ENCODE assay signal across 8 cellular contexts in genomic region chr1:94925561-94926364, GRCh38. TPM values are rescaled to one million over a fixed set of nuclear protein-coding genes. Genes with fewer than 3 reads are reported as not detected.
DNase-seq lines count a peak whose midpoint lies in the region; ATAC-seq and TF ChIP-seq lines count a peak whose summit lies in the region.

No MANE protein-coding gene starts in this region.

- POLR2A ChIA-PET in HEK293T (lab: Yijun Ruan, JAX): interaction anchor here (1.0 to 1.1 kb wide), 2 partner anchors 34 to 70 kb away, joined by 3 read pairs; no protein-coding TSS in a partner anchor

- peak overlapping the region; percentile 99 for H3K27ac ChIP-seq in urinary bladder (ENCODE audit: low read depth)

- peak; percentile 89 for DNase-seq in ELR (ENCODE audit: low read depth)
- peak; percentile 78 for DNase-seq in HEK293T (ENCODE audit: extremely low spot score)
- peak; percentile 65 for DNase-seq in NCI-H2227 (lab: John Stamatoyannopoulos, UW; ENCODE audit: unreplicated experiment)
- DNase-seq in activated naive CD8-positive, alpha-beta T cell treated with anti-CD3 and anti-CD28 coated beads, Interleukin-2, amount 50 U/mL, for 24 hours: peak; percentile 11
- peak; percentile 98 for DNase-seq in glomerular visceral epithelial cell (ENCODE audit: extremely low spot score)
- DNase-seq in nephron progenitor cell: peak; percentile 84

- WGBS in urinary bladder: 2% methylated on average over 36 of the region's 36 CpGs

- no peaks in the 10 kb centered on the region for H3K36me3 Mint-ChIP-seq in activated naive CD8-positive, alpha-beta T cell treated with anti-CD3 and anti-CD28 coated beads, Interleukin-2, amount 50 U/mL, for 24 hours (ENCODE audit: low read depth)
- H3K36me3 Mint-ChIP-seq in nephron progenitor cell (ENCODE audit: low read depth): peaks cover 36% of the 10 kb centered on the region

- H3K4me3 Mint-ChIP-seq in activated naive CD8-positive, alpha-beta T cell treated with anti-CD3 and anti-CD28 coated beads, Interleukin-2, amount 50 U/mL, for 24 hours: peak overlapping the region; percentile 81
- peak overlapping the region; percentile 97 for H3K4me3 Mint-ChIP-seq in nephron progenitor cell

- peak overlapping the region; percentile 85 for H3K4me3 ChIP-seq in urinary bladder (ENCODE audit: low read depth, low read length)

- no peaks in the 10 kb centered on the region for H3K36me3 ChIP-seq in urinary bladder (ENCODE audit: insufficient read depth)

- H3K27ac Mint-ChIP-seq in activated naive CD8-positive, alpha-beta T cell treated with anti-CD3 and anti-CD28 coated beads, Interleukin-2, amount 50 U/mL, for 24 hours: no peak overlapping the region
- peak overlapping the region; percentile 100 for H3K27ac Mint-ChIP-seq in nephron progenitor cell

- peaks cover 2% of the 10 kb centered on the region for H3K4me1 ChIP-seq in urinary bladder (ENCODE audit: insufficient read depth)

- ATAC-seq in activated naive CD8-positive, alpha-beta T cell treated with anti-CD3 and anti-CD28 coated beads, Interleukin-2, amount 50 U/mL, for 24 hours: no peak
- ATAC-seq in HG02981 (IDR thresholded peaks at IDR 0.05; ENCODE audit: unreplicated experiment): no peak

- CTCF ChIA-PET in HEK293T (lab: Yijun Ruan, JAX): no interaction called here

- no peak for TF ChIP-seq CTCF in nephron progenitor cell (IDR thresholded peaks at IDR 0.05)

- H3K9me3 Mint-ChIP-seq in activated naive CD8-positive, alpha-beta T cell treated with anti-CD3 and anti-CD28 coated beads, Interleukin-2, amount 50 U/mL, for 24 hours: no peaks in the 10 kb centered on the region
- H3K9me3 Mint-ChIP-seq in nephron progenitor cell: no peaks in the 10 kb centered on the region

- peaks cover 23% of the 10 kb centered on the region for H3K27me3 Mint-ChIP-seq in activated naive CD8-positive, alpha-beta T cell treated with anti-CD3 and anti-CD28 coated beads, Interleukin-2, amount 50 U/mL, for 24 hours
- peaks cover 15% of the 10 kb centered on the region for H3K27me3 Mint-ChIP-seq in nephron progenitor cell (ENCODE audit: low read depth, poor library complexity)

- H3K4me1 Mint-ChIP-seq in activated naive CD8-positive, alpha-beta T cell treated with anti-CD3 and anti-CD28 coated beads, Interleukin-2, amount 50 U/mL, for 24 hours: peaks cover 12% of the 10 kb centered on the region
- peaks cover 84% of the 10 kb centered on the region for H3K4me1 Mint-ChIP-seq in nephron progenitor cell

TF ChIP-seq in HEK293T, 16 proteins besides CTCF, POLR2A, EP300 and RAD21:
- TF ChIP-seq ELF4 (IDR thresholded peaks at IDR 0.05): no peak
- TF ChIP-seq SP1 (IDR thresholded peaks at IDR 0.05): no peak
- TF ChIP-seq HDGF (IDR thresholded peaks at IDR 0.05; ENCODE audit: borderline replicate concordance): no peak
- TF ChIP-seq BHLHE40 (IDR thresholded peaks at IDR 0.05; ENCODE audit: borderline replicate concordance): no peak

RNA-seq across cellular contexts. Expression of gene CNN3, which starts 1.1 kb away (rescaled TPM):
- total RNA-seq in urinary bladder: 350 TPM
- polyA plus RNA-seq in urinary bladder: 163 TPM

Comparison
In these comparisons a context has a peak if more than half of its experiments do, and no peak if none do; other contexts are left out.
1. DNase-seq: peak in every context shown above with its lines; median percentile 98 in glomerular visceral epithelial cell; 89 in ELR; 84 in nephron progenitor cell; 78 in HEK293T; 65 in NCI-H2227; 11 in activated naive CD8-positive, alpha-beta T cell treated with anti-CD3 and anti-CD28 coated beads, Interleukin-2, amount 50 U/mL, for 24 hours.